27 cellular contexts compared by ENCODE assay signal in the genomic region with DNA sequence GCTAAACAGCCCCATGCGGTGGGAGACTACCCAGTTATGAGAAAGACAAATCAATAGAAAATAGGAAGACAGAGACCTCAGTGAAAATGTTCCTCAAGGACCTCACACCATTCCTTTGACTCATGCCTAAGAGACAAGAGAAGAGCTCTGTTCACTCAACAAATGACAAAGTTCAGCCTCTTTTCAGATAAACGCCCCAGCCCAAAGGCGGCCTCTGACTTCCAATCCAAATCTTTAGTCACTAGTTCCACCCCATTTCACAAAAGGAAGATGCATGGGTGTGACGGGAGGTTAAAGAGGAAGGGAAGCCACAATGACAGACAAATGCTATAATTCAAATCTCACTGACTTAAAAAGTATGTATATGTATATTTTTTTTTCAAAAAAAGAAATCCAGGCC. TPM values are rescaled to one million over a fixed set of nuclear protein-coding genes. Genes with fewer than 3 reads are reported as not detected.
DNase-seq lines count a peak whose midpoint lies in the region; ATAC-seq and TF ChIP-seq lines count a peak whose summit lies in the region.
"Had no signal": no experiment of that assay in that cellular context is flagged by ENCODE, and none has a peak within 500 bp of the region (broad histone marks: within the 10 kb centered on the region; RNA-seq: fewer than 3 reads in every experiment).

No MANE protein-coding gene starts in this region.

- POLR2A ChIA-PET in activated CD8-positive, alpha-beta T cell treated with anti-CD3 and anti-CD28 coated beads, Interleukin-2, amount 10 ng/mL, durations not matched to agents 7 days and 5 days (lab: Charles Lee), result interaction anchor here (0.6 to 1.0 kb wide), 2 partner anchors 18 to 942 kb away, joined by 3 read pairs; no protein-coding TSS in a partner anchor

- H3K9me3 Mint-ChIP-seq in HFFc6, result no peaks in the 10 kb centered on the region
- no peaks in the 10 kb centered on the region for H3K9me3 Mint-ChIP-seq in activated CD8-positive, alpha-beta T cell treated with anti-CD3 and anti-CD28 coated beads, Interleukin-2, amount 10 ng/mL, durations not matched to agents 7 days and 5 days (ENCODE audit: insufficient read depth)
- no peaks in the 10 kb centered on the region for H3K9me3 Mint-ChIP-seq in nephron progenitor cell
- H3K9me3 Mint-ChIP-seq: activated CD4-positive, alpha-beta T cell treated with anti-CD3 and anti-CD28 coated beads, Interleukin-2, amount 10 ng/mL, durations not matched to agents 24 days and 14 days; activated naive CD8-positive, alpha-beta T cell treated with anti-CD3 and anti-CD28 coated beads for 36 hours; T-helper 1 cell treated with Interleukin-12 subunit alpha and Interleukin-12 subunit beta and Interleukin-4 antibody, amounts not matched to agents 30 μg/mL and 1 μg/mL, for 36 hours had no signal

- peak overlapping the region; percentile 52; the same call in 1 of the 2 replicates for H3K27ac ChIP-seq in BLaER1
- H3K27ac ChIP-seq: ascending aorta, cardiac muscle cell, coronary artery, SK-N-MC, stomach, tibial artery had no signal

- H3K27ac Mint-ChIP-seq in HFFc6 (peak overlapping the region; percentile 13; the same call in 1 of the 2 replicates), nephron progenitor cell (peak overlapping the region; percentile 50)
- peak overlapping the region; percentile 33 for H3K27ac Mint-ChIP-seq in activated CD8-positive, alpha-beta T cell treated with anti-CD3 and anti-CD28 coated beads, Interleukin-2, amount 10 ng/mL, durations not matched to agents 7 days and 5 days
- H3K27ac Mint-ChIP-seq: activated CD4-positive, alpha-beta T cell treated with anti-CD3 and anti-CD28 coated beads, Interleukin-2, amount 10 ng/mL, durations not matched to agents 24 days and 14 days; activated naive CD8-positive, alpha-beta T cell treated with anti-CD3 and anti-CD28 coated beads for 36 hours; T-helper 1 cell treated with Interleukin-12 subunit alpha and Interleukin-12 subunit beta and Interleukin-4 antibody, amounts not matched to agents 30 μg/mL and 1 μg/mL, for 36 hours had no signal

- peaks cover 13% of the 10 kb centered on the region for H3K36me3 Mint-ChIP-seq in HFFc6 (ENCODE audit: low read depth)
- peaks cover 62% of the 10 kb centered on the region for H3K36me3 Mint-ChIP-seq in activated CD8-positive, alpha-beta T cell treated with anti-CD3 and anti-CD28 coated beads, Interleukin-2, amount 10 ng/mL, durations not matched to agents 7 days and 5 days (ENCODE audit: low read depth)
- peaks cover 72% of the 10 kb centered on the region for H3K36me3 Mint-ChIP-seq in nephron progenitor cell (ENCODE audit: low read depth)

- ATAC-seq in activated CD8-positive, alpha-beta T cell treated with anti-CD3 and anti-CD28 coated beads, Interleukin-2, amount 10 ng/mL, durations not matched to agents 7 days and 5 days, result no peak
- ATAC-seq: esophagus mucosa, heart left ventricle had no signal

- H3K4me2 ChIP-seq in BLaER1, result peak overlapping the region; percentile 75

- peaks cover 79% of the 10 kb centered on the region for H3K36me3 ChIP-seq in BLaER1

- no peaks in the 10 kb centered on the region for H3K27me3 ChIP-seq in BLaER1
- H3K27me3 ChIP-seq: ascending aorta, cardiac muscle cell, heart left ventricle, stomach, tibial artery had no signal

- no peak for DNase-seq in HFFc6
- no peak for DNase-seq in activated CD8-positive, alpha-beta T cell treated with anti-CD3 and anti-CD28 coated beads, Interleukin-2, amount 10 ng/mL, durations not matched to agents 7 days and 5 days
- DNase-seq in nephron progenitor cell, result no peak
- DNase-seq in stimulated activated CD4-positive, alpha-beta T cell treated with anti-CD3 and anti-CD28 coated beads, Interleukin-4, amount 100 ng/mL, for 24 hours, result no peak
- no peak for DNase-seq in NCI-H526 (lab: John Stamatoyannopoulos, UW)
- DNase-seq in T1000 (lab: John Stamatoyannopoulos, UW), result no peak
- DNase-seq: ACHN; activated CD4-positive, alpha-beta T cell treated with anti-CD3 and anti-CD28 coated beads, Interleukin-2, amount 10 ng/mL, durations not matched to agents 24 days and 14 days; activated effector memory CD4-positive, alpha-beta T cell treated with Interleukin-2 at 50 U/mL for 16 hours; activated naive CD8-positive, alpha-beta T cell treated with anti-CD3 and anti-CD28 coated beads for 36 hours; C1 segment of cervical spinal cord; DND-41; foreskin fibroblast; heart left ventricle; NCI-H1417; NCI-H2029 treated with DMSO at 0.1 percent for 48 hours; stimulated activated CD4-positive, alpha-beta T cell treated with anti-CD3 and anti-CD28 coated beads, Interleukin-15, amount 100 ng/mL, for 24 hours; stomach; tibial artery had no signal

- H3K27me3 Mint-ChIP-seq in HFFc6 (ENCODE audit: insufficient read depth), result no peaks in the 10 kb centered on the region
- H3K27me3 Mint-ChIP-seq in activated CD8-positive, alpha-beta T cell treated with anti-CD3 and anti-CD28 coated beads, Interleukin-2, amount 10 ng/mL, durations not matched to agents 7 days and 5 days (ENCODE audit: low read depth), result no peaks in the 10 kb centered on the region
- H3K27me3 Mint-ChIP-seq in nephron progenitor cell (ENCODE audit: low read depth, poor library complexity), result no peaks in the 10 kb centered on the region
- H3K27me3 Mint-ChIP-seq: activated CD4-positive, alpha-beta T cell treated with anti-CD3 and anti-CD28 coated beads, Interleukin-2, amount 10 ng/mL, durations not matched to agents 24 days and 14 days; activated naive CD8-positive, alpha-beta T cell treated with anti-CD3 and anti-CD28 coated beads for 36 hours had no signal

- no peak overlapping the region for H3K4me3 ChIP-seq in BLaER1
- H3K4me3 ChIP-seq: ascending aorta, cardiac muscle cell, coronary artery, HAP-1, heart left ventricle, SK-N-MC, stomach, tibial artery had no signal

- H3K4me3 Mint-ChIP-seq in HFFc6, result no peak overlapping the region
- H3K4me3 Mint-ChIP-seq in activated CD8-positive, alpha-beta T cell treated with anti-CD3 and anti-CD28 coated beads, Interleukin-2, amount 10 ng/mL, durations not matched to agents 7 days and 5 days, result no peak overlapping the region
- no peak overlapping the region for H3K4me3 Mint-ChIP-seq in nephron progenitor cell
- H3K4me3 Mint-ChIP-seq: activated CD4-positive, alpha-beta T cell treated with anti-CD3 and anti-CD28 coated beads, Interleukin-2, amount 10 ng/mL, durations not matched to agents 24 days and 14 days; activated naive CD8-positive, alpha-beta T cell treated with anti-CD3 and anti-CD28 coated beads for 36 hours; T-helper 1 cell treated with Interleukin-12 subunit alpha and Interleukin-12 subunit beta and Interleukin-4 antibody, amounts not matched to agents 30 μg/mL and 1 μg/mL, for 36 hours had no signal

- CTCF ChIA-PET in activated CD8-positive, alpha-beta T cell treated with anti-CD3 and anti-CD28 coated beads, Interleukin-2, amount 10 ng/mL, durations not matched to agents 7 days and 5 days (lab: Charles Lee), result no interaction called here

- H3K9me3 ChIP-seq in BLaER1, result no peaks in the 10 kb centered on the region
- H3K9me3 ChIP-seq: ascending aorta, HAP-1, heart left ventricle, stomach, tibial artery had no signal

- H3K9ac ChIP-seq in BLaER1, result peak overlapping the region; percentile 17; the same call in 1 of the 2 replicates

- TF ChIP-seq CTCF in HFFc6 (IDR thresholded peaks at IDR 0.05) (no peak), nephron progenitor cell (IDR thresholded peaks at IDR 0.05) (no peak)

- H3K4me1 ChIP-seq in BLaER1, result peaks cover 54% of the 10 kb centered on the region
- H3K4me1 ChIP-seq: ascending aorta had no signal

- H3K4me1 Mint-ChIP-seq in HFFc6 (ENCODE audit: low read depth) (peaks cover 10% of the 10 kb centered on the region), nephron progenitor cell (peaks cover 30% of the 10 kb centered on the region)
- peaks cover 29% of the 10 kb centered on the region for H3K4me1 Mint-ChIP-seq in activated CD8-positive, alpha-beta T cell treated with anti-CD3 and anti-CD28 coated beads, Interleukin-2, amount 10 ng/mL, durations not matched to agents 7 days and 5 days (ENCODE audit: low read depth)

- peaks cover 46% of the 10 kb centered on the region for H4K20me1 ChIP-seq in BLaER1

RNA-seq across cellular contexts. Expression of a gene that starts 8.1 kb away (rescaled TPM):
- 10 to 100 TPM; 50.1 to 68.0 (median 52.9) TPM for total RNA-seq in HFFc6 (2021; fragmentation: NEBNext Ultra II Directional; extraction: Animal tissue kit (Norgen Biotek cat#: 25700))
- total RNA-seq in activated CD8-positive, alpha-beta T cell treated with anti-CD3 and anti-CD28 coated beads, Interleukin-2, amount 10 ng/mL, durations not matched to agents 7 days and 5 days, result 10 to 100 TPM; 73.1 to 79.9 TPM

RNA-seq across cellular contexts. Expression of a gene that starts 15.7 kb away (rescaled TPM):
- total RNA-seq in HFFc6 (2021; fragmentation: NEBNext Ultra II Directional; extraction: Animal tissue kit (Norgen Biotek cat#: 25700)), result 1 to 10 TPM; 6.2 to 9.6 (median 8.1) TPM
- 10 to 100 TPM; 19.8 to 21.4 TPM for total RNA-seq in activated CD8-positive, alpha-beta T cell treated with anti-CD3 and anti-CD28 coated beads, Interleukin-2, amount 10 ng/mL, durations not matched to agents 7 days and 5 days
